In the genomic region with DNA sequence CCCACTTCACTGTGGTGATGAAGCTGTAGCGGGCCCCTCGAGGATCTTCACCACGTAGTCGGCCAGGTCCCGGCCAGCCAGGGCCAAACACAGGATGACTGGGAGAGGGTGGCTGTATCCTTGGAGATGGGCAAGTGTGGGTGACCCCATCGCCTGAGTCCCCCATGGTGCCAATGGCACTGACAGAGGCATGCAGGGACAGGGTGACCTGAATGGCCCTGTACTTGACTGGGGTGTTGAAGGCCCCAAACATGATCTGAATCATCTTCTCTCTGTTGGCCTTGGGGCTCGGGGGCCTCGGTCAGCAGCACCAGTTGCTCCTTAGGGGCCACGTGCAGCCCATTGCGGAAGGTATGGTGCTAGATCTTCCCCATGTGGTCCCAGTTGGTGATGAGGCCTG, we compare ENCODE assay signal across 10 cellular contexts. TPM values are rescaled to one million over a fixed set of nuclear protein-coding genes. Genes with fewer than 3 reads are reported as not detected.
"Had no signal": no experiment of that assay in that cellular context is flagged by ENCODE, and none has a peak within 500 bp of the region (broad histone marks: within the 10 kb centered on the region; RNA-seq: fewer than 3 reads in every experiment).

No MANE protein-coding gene starts in this region.

- FAIRE-seq: HepG2 had no signal

- H3K4me3 Mint-ChIP-seq: HFFc6, IgD-negative memory B cell had no signal

- H3K4me1 ChIP-seq: HAP-1 had no signal

- H3K9me3 Mint-ChIP-seq: HFFc6, IgD-negative memory B cell had no signal

- ATAC-seq: HCT116, HepG2 had no signal

- H3K27ac ChIP-seq: GM23248, HL-60 had no signal

- H3K4me3 ChIP-seq: GM23248, HAP-1 had no signal

- H3K27me3 Mint-ChIP-seq: IgD-negative memory B cell had no signal

- H3K27ac Mint-ChIP-seq: HFFc6, IgD-negative memory B cell had no signal

- DNase-seq: GM23248, GOT3, H7, HFFc6 had no signal

RNA-seq across cellular contexts. Expression of a gene that starts 17.1 kb away (rescaled TPM):
- total RNA-seq: HepG2, HFFc6, HT1080 had no signal
- polyA plus RNA-seq: HepG2 had no signal
